Comparison of ENCODE assay signal across 1 cellular context in genomic region chr5:146516151-146516475, GRCh38.
TF ChIP-seq lines count a peak whose summit lies in the region.

GPR151 (minus strand) TSS chr5:146516190; CDS start chr5:146516113, 77 bp downstream.

TF ChIP-seq in GM23338, 12 proteins besides CTCF, POLR2A, EP300 and RAD21:
- TF ChIP-seq ZNF462 (CRISPR knock-in tag; IDR thresholded peaks at IDR 0.05) (no peak), ETS1 (IDR thresholded peaks at IDR 0.05) (no peak), NANOG (IDR thresholded peaks at IDR 0.05; ENCODE audit: borderline replicate concordance) (no peak), STAT1 (IDR thresholded peaks at IDR 0.05; ENCODE audit: unreplicated experiment) (no peak), ZNF331 (CRISPR knock-in tag; IDR thresholded peaks at IDR 0.05; ENCODE audit: low read depth) (no peak), CREB1 (CRISPR knock-in tag; IDR thresholded peaks at IDR 0.05; ENCODE audit: low read depth) (no peak), ZNF114 (CRISPR knock-in tag; IDR thresholded peaks at IDR 0.05) (no peak), POLR2AphosphoS5 (IDR thresholded peaks at IDR 0.05; ENCODE audit: low read depth) (no peak), REST (IDR thresholded peaks at IDR 0.05; ENCODE audit: unreplicated experiment) (no peak), EZH2phosphoT487 (IDR thresholded peaks at IDR 0.05; ENCODE audit: unreplicated experiment) (no peak), EZH2 (IDR thresholded peaks at IDR 0.05; ENCODE audit: low read depth, unreplicated experiment) (no peak), JUNB (IDR thresholded peaks at IDR 0.05; ENCODE audit: unreplicated experiment) (no peak)
